In the genomic region with DNA sequence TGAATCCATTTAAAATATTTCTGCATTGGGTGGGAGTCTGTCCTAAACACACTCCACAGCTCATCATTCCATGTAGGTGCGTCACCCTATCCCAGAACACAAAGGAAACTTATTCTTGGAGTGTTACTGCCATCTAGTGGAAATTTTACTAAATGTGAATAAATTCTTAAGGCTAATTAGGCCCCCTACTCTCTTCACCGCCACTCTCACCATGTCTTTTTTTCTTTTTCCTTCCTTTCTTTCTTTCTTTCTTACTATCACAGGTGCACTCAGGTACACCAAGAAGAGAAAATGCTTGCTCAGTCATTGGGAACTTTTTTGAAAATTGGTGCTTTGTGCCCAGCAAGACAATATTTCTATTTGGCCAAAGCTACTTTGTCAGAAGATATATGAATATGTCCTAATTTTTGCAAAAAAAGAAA, we compare ENCODE assay signal across 8 cellular contexts. TPM values are rescaled to one million over a fixed set of nuclear protein-coding genes. Genes with fewer than 3 reads are reported as not detected.
DNase-seq lines count a peak whose midpoint lies in the region; ATAC-seq and TF ChIP-seq lines count a peak whose summit lies in the region.

No MANE protein-coding gene starts in this region.

- DNase-seq in COLO829 (ENCODE audit: low spot score) (peak; percentile 33), H4 (ENCODE audit: low spot score) (peak; percentile 76), NCI-H2107 (lab: John Stamatoyannopoulos, UW) (peak; percentile 67), adipocyte (ENCODE audit: low read depth) (peak; percentile 97), left ventricle myocardium inferior (no peak), retina (peak; percentile 72)
- no peak for DNase-seq in stimulated activated CD4-positive, alpha-beta T cell treated with anti-CD3 and anti-CD28 coated beads, Interleukin-1b, Interleukin-23, amount 100 ng/mL, for 48 hours

- H3K9me3 ChIP-seq in adipocyte (ENCODE audit: control insufficient read depth, low read length) (no peaks in the 10 kb centered on the region), left ventricle myocardium inferior (replicated peaks) (no peaks in the 10 kb centered on the region)

- no peak for ATAC-seq in HG02938 (IDR thresholded peaks at IDR 0.05; ENCODE audit: unreplicated experiment)

- H3K27me3 ChIP-seq in adipocyte (replicated peaks; ENCODE audit: control insufficient read depth, insufficient read depth, low read length) (no peaks in the 10 kb centered on the region), left ventricle myocardium inferior (ENCODE audit: low read depth) (no peaks in the 10 kb centered on the region)

- TF ChIP-seq CTCF in left ventricle myocardium inferior (IDR thresholded peaks at IDR 0.05; ENCODE audit: borderline replicate concordance): peak; percentile 70

- H3K4me3 ChIP-seq in adipocyte (ENCODE audit: low read length) (peak overlapping the region; percentile 11), left ventricle myocardium inferior (no peak overlapping the region)

- H3K9ac ChIP-seq in adipocyte (ENCODE audit: low read length): peak overlapping the region; percentile 74

- intact Hi-C loops in left ventricle myocardium inferior (cut with micrococcal nuclease): no loop called here

- H3K4me1 ChIP-seq in adipocyte (ENCODE audit: control insufficient read depth, insufficient read depth, low read length): peaks cover 16% of the 10 kb centered on the region
- no peaks in the 10 kb centered on the region for H3K4me1 ChIP-seq in left ventricle myocardium inferior

- H3K36me3 ChIP-seq in adipocyte (ENCODE audit: control insufficient read depth, insufficient read depth, low read length, severe bottlenecking) (no peaks in the 10 kb centered on the region), left ventricle myocardium inferior (no peaks in the 10 kb centered on the region)

- H3K27ac ChIP-seq in left ventricle myocardium inferior (replicated peaks): no peak overlapping the region

RNA-seq across cellular contexts. Expression of gene ATP8B4, which starts 26.4 kb away (rescaled TPM):
- 0.04 and 0.41 TPM in 2 replicates for total RNA-seq in H4 (2014; rRNA removed; shearing (Covaris generic))
- total RNA-seq in left ventricle myocardium inferior: 2.5 TPM

RNA-seq across cellular contexts. Expression of gene SLC27A2, which starts 36.5 kb away (rescaled TPM):
- total RNA-seq in H4 (2014; rRNA removed; shearing (Covaris generic)): not detected in 2 replicates
- not detected for total RNA-seq in left ventricle myocardium inferior

Comparison
In these comparisons a context has a peak if more than half of its experiments do, and no peak if none do; other contexts are left out.
1. DNase-seq: peak in COLO829 (single experiment), H4 (single experiment), NCI-H2107 (single experiment), adipocyte (single experiment) and retina (single experiment); none in left ventricle myocardium inferior (single experiment) and stimulated activated CD4-positive, alpha-beta T cell treated with anti-CD3 and anti-CD28 coated beads, Interleukin-1b, Interleukin-23, amount 100 ng/mL, for 48 hours (single experiment).